ENCODE assay signal across 19 cellular contexts in genomic region chr9:130239363-130239695, GRCh38. TPM values are rescaled to one million over a fixed set of nuclear protein-coding genes. Genes with fewer than 3 reads are reported as not detected.
DNase-seq lines count a peak whose midpoint lies in the region; ATAC-seq and TF ChIP-seq lines count a peak whose summit lies in the region.
"Had no signal": no experiment of that assay in that cellular context is flagged by ENCODE, and none has a peak within 500 bp of the region (broad histone marks: within the 10 kb centered on the region; RNA-seq: fewer than 3 reads in every experiment).

No MANE protein-coding gene starts in this region.

- no peaks in the 10 kb centered on the region for H3K9me3 Mint-ChIP-seq in activated naive CD8-positive, alpha-beta T cell treated with anti-CD3 and anti-CD28 coated beads, Interleukin-2, amount 50 U/mL, for 24 hours
- H3K9me3 Mint-ChIP-seq in activated naive CD8-positive, alpha-beta T cell treated with anti-CD3 and anti-CD28 coated beads for 36 hours: no peaks in the 10 kb centered on the region
- no peaks in the 10 kb centered on the region for H3K9me3 Mint-ChIP-seq in activated T-helper 17 cell treated with anti-CD3 and anti-CD28 coated beads, Interleukin-2, amount 50 U/mL, for 72 hours
- H3K9me3 Mint-ChIP-seq: activated CD4-positive, alpha-beta T cell treated with anti-CD3 and anti-CD28 coated beads, Interleukin-2, amount 10 ng/mL, durations not matched to agents 24 days and 14 days; activated naive CD8-positive, alpha-beta T cell treated with anti-CD3 and anti-CD28 coated beads, Interleukin-2, amount 10 ng/mL, durations not matched to agents 7 days and 5 days; neural progenitor cell had no signal

- no peaks in the 10 kb centered on the region for H3K36me3 Mint-ChIP-seq in activated naive CD8-positive, alpha-beta T cell treated with anti-CD3 and anti-CD28 coated beads, Interleukin-2, amount 50 U/mL, for 24 hours (ENCODE audit: low read depth)
- no peaks in the 10 kb centered on the region for H3K36me3 Mint-ChIP-seq in activated naive CD8-positive, alpha-beta T cell treated with anti-CD3 and anti-CD28 coated beads for 36 hours
- no peaks in the 10 kb centered on the region for H3K36me3 Mint-ChIP-seq in activated T-helper 17 cell treated with anti-CD3 and anti-CD28 coated beads, Interleukin-2, amount 50 U/mL, for 72 hours (ENCODE audit: low read depth)
- H3K36me3 Mint-ChIP-seq: activated naive CD8-positive, alpha-beta T cell treated with anti-CD3 and anti-CD28 coated beads, Interleukin-2, amount 10 ng/mL, durations not matched to agents 7 days and 5 days; neural progenitor cell had no signal

- H3K36me3 ChIP-seq in A673 (ENCODE audit: insufficient read depth, low read length, poor library complexity, severe bottlenecking): no peaks in the 10 kb centered on the region
- H3K36me3 ChIP-seq: neural progenitor cell, prostate gland had no signal

- no TSS peak for BruUV-seq in A673 (replicated peaks; lab: Mats Ljungman, UMichigan)

- H3K4me3 Mint-ChIP-seq in activated naive CD8-positive, alpha-beta T cell treated with anti-CD3 and anti-CD28 coated beads, Interleukin-2, amount 50 U/mL, for 24 hours: no peak overlapping the region
- H3K4me3 Mint-ChIP-seq in activated naive CD8-positive, alpha-beta T cell treated with anti-CD3 and anti-CD28 coated beads for 36 hours: no peak overlapping the region
- peak overlapping the region; percentile 57 for H3K4me3 Mint-ChIP-seq in activated T-helper 17 cell treated with anti-CD3 and anti-CD28 coated beads, Interleukin-2, amount 50 U/mL, for 72 hours
- H3K4me3 Mint-ChIP-seq: activated CD4-positive, alpha-beta T cell treated with anti-CD3 and anti-CD28 coated beads, Interleukin-2, amount 10 ng/mL, durations not matched to agents 24 days and 14 days; activated naive CD8-positive, alpha-beta T cell treated with anti-CD3 and anti-CD28 coated beads, Interleukin-2, amount 10 ng/mL, durations not matched to agents 7 days and 5 days; neural progenitor cell had no signal

- intact Hi-C loops in A673 (cut with micrococcal nuclease; ENCODE audit: unreplicated experiment): no loop called here

- H3K9me3 ChIP-seq in A673 (ENCODE audit: low read depth, low read length, poor library complexity, severe bottlenecking): no peaks in the 10 kb centered on the region
- H3K9me3 ChIP-seq: prostate gland had no signal

- ATAC-seq in activated naive CD8-positive, alpha-beta T cell treated with anti-CD3 and anti-CD28 coated beads, Interleukin-2, amount 50 U/mL, for 24 hours: peak; percentile 23
- ATAC-seq in HG02870 (IDR thresholded peaks at IDR 0.05; ENCODE audit: unreplicated experiment): peak; percentile 14
- ATAC-seq in activated T-helper 17 cell treated with anti-CD3 and anti-CD28 coated beads, Interleukin-2, amount 50 U/mL, for 72 hours (replicated peaks): no peak
- no peak for ATAC-seq in GM18909 (IDR thresholded peaks at IDR 0.05; ENCODE audit: poor library complexity, unreplicated experiment)
- no peak for ATAC-seq in GM21786 (IDR thresholded peaks at IDR 0.05; ENCODE audit: unreplicated experiment)

- no peak for DNase-seq in activated naive CD8-positive, alpha-beta T cell treated with anti-CD3 and anti-CD28 coated beads, Interleukin-2, amount 50 U/mL, for 24 hours
- no peak for DNase-seq in activated naive CD8-positive, alpha-beta T cell treated with anti-CD3 and anti-CD28 coated beads for 36 hours
- DNase-seq in A673 (ENCODE audit: low spot score): no peak
- DNase-seq in NCI-H2081 (lab: John Stamatoyannopoulos, UW): no peak
- DNase-seq: activated naive CD8-positive, alpha-beta T cell treated with anti-CD3 and anti-CD28 coated beads, Interleukin-2, amount 10 ng/mL, durations not matched to agents 7 days and 5 days; Kasumi-1; NCI-H1048; NCI-H2081 treated with DMSO at 0.1 percent for 48 hours; NCI-H510A; NK-92 treated with Interleukin-12 subunit alpha and Interleukin-12 subunit beta, amount 100 ng/mL, for 24 hours; small intestine had no signal

- H3K27me3 ChIP-seq in A673 (replicated peaks; ENCODE audit: insufficient read depth, low read depth, low read length, poor library complexity): no peaks in the 10 kb centered on the region
- H3K27me3 ChIP-seq: neural progenitor cell had no signal

- no peak overlapping the region for H3K27ac Mint-ChIP-seq in activated naive CD8-positive, alpha-beta T cell treated with anti-CD3 and anti-CD28 coated beads, Interleukin-2, amount 50 U/mL, for 24 hours
- no peak overlapping the region for H3K27ac Mint-ChIP-seq in activated naive CD8-positive, alpha-beta T cell treated with anti-CD3 and anti-CD28 coated beads for 36 hours
- H3K27ac Mint-ChIP-seq in activated T-helper 17 cell treated with anti-CD3 and anti-CD28 coated beads, Interleukin-2, amount 50 U/mL, for 72 hours: peak overlapping the region; percentile 48
- H3K27ac Mint-ChIP-seq: activated CD4-positive, alpha-beta T cell treated with anti-CD3 and anti-CD28 coated beads, Interleukin-2, amount 10 ng/mL, durations not matched to agents 24 days and 14 days; activated naive CD8-positive, alpha-beta T cell treated with anti-CD3 and anti-CD28 coated beads, Interleukin-2, amount 10 ng/mL, durations not matched to agents 7 days and 5 days had no signal

- H3K4me3 ChIP-seq in A673 (ENCODE audit: low read depth, low read length, poor library complexity, severe bottlenecking): no peak overlapping the region
- H3K4me3 ChIP-seq: neural progenitor cell, prostate gland had no signal

- POLR2A ChIA-PET in A673 (lab: Charles Lee; ENCODE audit: low non-redundant PET): no interaction called here

- peaks cover 3% of the 10 kb centered on the region for H3K4me1 ChIP-seq in A673 (ENCODE audit: insufficient read depth, low read length, poor library complexity, severe bottlenecking)
- H3K4me1 ChIP-seq: prostate gland had no signal

- no peak overlapping the region for H3K27ac ChIP-seq in A673 (ENCODE audit: low read depth, low read length, poor library complexity, severe bottlenecking)
- H3K27ac ChIP-seq: C4-2B, neural progenitor cell, prostate gland had no signal

- TF ChIP-seq CTCF in A673 (conservative IDR thresholded peaks at IDR 0.05; ENCODE audit: low read depth, low read length): no peak

- peaks cover 36% of the 10 kb centered on the region for H3K4me1 Mint-ChIP-seq in activated naive CD8-positive, alpha-beta T cell treated with anti-CD3 and anti-CD28 coated beads, Interleukin-2, amount 50 U/mL, for 24 hours
- H3K4me1 Mint-ChIP-seq in activated naive CD8-positive, alpha-beta T cell treated with anti-CD3 and anti-CD28 coated beads for 36 hours: peaks cover 26% of the 10 kb centered on the region
- peaks cover 23% of the 10 kb centered on the region for H3K4me1 Mint-ChIP-seq in activated T-helper 17 cell treated with anti-CD3 and anti-CD28 coated beads, Interleukin-2, amount 50 U/mL, for 72 hours

- H3K27me3 Mint-ChIP-seq in activated naive CD8-positive, alpha-beta T cell treated with anti-CD3 and anti-CD28 coated beads, Interleukin-2, amount 50 U/mL, for 24 hours: peaks cover 9% of the 10 kb centered on the region
- H3K27me3 Mint-ChIP-seq in activated naive CD8-positive, alpha-beta T cell treated with anti-CD3 and anti-CD28 coated beads for 36 hours: peaks cover 4% of the 10 kb centered on the region
- H3K27me3 Mint-ChIP-seq in activated T-helper 17 cell treated with anti-CD3 and anti-CD28 coated beads, Interleukin-2, amount 50 U/mL, for 72 hours: no peaks in the 10 kb centered on the region
- H3K27me3 Mint-ChIP-seq: activated CD4-positive, alpha-beta T cell treated with anti-CD3 and anti-CD28 coated beads, Interleukin-2, amount 10 ng/mL, durations not matched to agents 24 days and 14 days; activated naive CD8-positive, alpha-beta T cell treated with anti-CD3 and anti-CD28 coated beads, Interleukin-2, amount 10 ng/mL, durations not matched to agents 7 days and 5 days had no signal

- CTCF ChIA-PET in A673 (lab: Charles Lee): no interaction called here

RNA-seq across cellular contexts. Expression of gene HMCN2, which starts 26.2 kb away (rescaled TPM):
- not detected for total RNA-seq in activated naive CD8-positive, alpha-beta T cell treated with anti-CD3 and anti-CD28 coated beads for 36 hours
- total RNA-seq in activated T-helper 17 cell treated with anti-CD3 and anti-CD28 coated beads, Interleukin-2, amount 50 U/mL, for 72 hours: not detected
- total RNA-seq in A673 (2021): 0.22 and 0.28 TPM in 2 replicates
- total RNA-seq: activated CD4-positive, alpha-beta T cell treated with anti-CD3 and anti-CD28 coated beads, Interleukin-2, amount 10 ng/mL, durations not matched to agents 24 days and 14 days; activated naive CD8-positive, alpha-beta T cell treated with anti-CD3 and anti-CD28 coated beads, Interleukin-2, amount 10 ng/mL, durations not matched to agents 7 days and 5 days had no signal

Comparison
In these comparisons a context has a peak if more than half of its experiments do, and no peak if none do; other contexts are left out.
1. ATAC-seq: peak in activated naive CD8-positive, alpha-beta T cell treated with anti-CD3 and anti-CD28 coated beads, Interleukin-2, amount 50 U/mL, for 24 hours (single experiment) and HG02870 (single experiment); none in activated T-helper 17 cell treated with anti-CD3 and anti-CD28 coated beads, Interleukin-2, amount 50 U/mL, for 72 hours (single experiment), GM18909 (single experiment) and GM21786 (single experiment).